Comparison of ENCODE assay signal across 8 cellular contexts in genomic region chr19:37227996-37228395, GRCh38. TPM values are rescaled to one million over a fixed set of nuclear protein-coding genes. Genes with fewer than 3 reads are reported as not detected.
A peak's percentile ranks its signal among the peaks of the same experiment; 100 is the strongest.
DNase-seq lines count a peak whose midpoint lies in the region; ATAC-seq and TF ChIP-seq lines count a peak whose summit lies in the region.

No MANE protein-coding gene starts in this region.

- H3K4me3 ChIP-seq in fibroblast of villous mesenchyme (ENCODE audit: low read depth, low read length), result no peak overlapping the region

- ATAC-seq in GM18868 (IDR thresholded peaks at IDR 0.05; ENCODE audit: unreplicated experiment), result no peak
- ATAC-seq in GM18907 (IDR thresholded peaks at IDR 0.05; ENCODE audit: unreplicated experiment), result no peak

- peak; percentile 58 for TF ChIP-seq CTCF in fibroblast of villous mesenchyme (IDR thresholded peaks at IDR 0.05; ENCODE audit: insufficient read depth, low read depth, low read length)

- peak; percentile 38 for DNase-seq in stimulated activated CD4-positive, alpha-beta T cell treated with anti-CD3 and anti-CD28 coated beads, Interleukin-15, amount 100 ng/mL, for 24 hours
- DNase-seq in stimulated activated CD4-positive, alpha-beta T cell treated with anti-CD3 and anti-CD28 coated beads, Interleukin-12 subunit alpha, Interleukin-12 subunit beta, amount 100 ng/mL, for 4 hours, result no peak
- DNase-seq in UCSD-AML1 (lab: John Stamatoyannopoulos, UW; ENCODE audit: unreplicated experiment), result peak; percentile 13
- DNase-seq in fibroblast of villous mesenchyme (ENCODE audit: low read depth), result no peak
- no peak for DNase-seq in DMS79 treated with DMSO at 0.1 percent for 48 hours (lab: John Stamatoyannopoulos, UW)
- DNase-seq in NCI-H510A treated with DMSO at 0.1 percent for 48 hours (lab: John Stamatoyannopoulos, UW), result no peak

RNA-seq across cellular contexts. Expression of gene ZNF383, which starts 10.0 kb away (rescaled TPM):
- total RNA-seq in fibroblast of villous mesenchyme, result 5.2 and 6.8 TPM in 2 replicates

RNA-seq across cellular contexts. Expression of gene ZNF585B, which starts 17.7 kb away (rescaled TPM):
- total RNA-seq in fibroblast of villous mesenchyme, result 14.7 and 17.7 TPM in 2 replicates

RNA-seq across cellular contexts. Expression of gene ZNF585A, which starts 55.5 kb away (rescaled TPM):
- total RNA-seq in fibroblast of villous mesenchyme, result 7.8 and 10.0 TPM in 2 replicates

Comparison
In these comparisons a context has a peak if more than half of its experiments do, and no peak if none do; other contexts are left out.
1. DNase-seq: peak in stimulated activated CD4-positive, alpha-beta T cell treated with anti-CD3 and anti-CD28 coated beads, Interleukin-15, amount 100 ng/mL, for 24 hours (single experiment) and UCSD-AML1 (single experiment); none in stimulated activated CD4-positive, alpha-beta T cell treated with anti-CD3 and anti-CD28 coated beads, Interleukin-12 subunit alpha, Interleukin-12 subunit beta, amount 100 ng/mL, for 4 hours (single experiment), fibroblast of villous mesenchyme (single experiment), DMS79 treated with DMSO at 0.1 percent for 48 hours (single experiment) and NCI-H510A treated with DMSO at 0.1 percent for 48 hours (single experiment).